1 cellular context compared by ENCODE assay signal in the genomic region with DNA sequence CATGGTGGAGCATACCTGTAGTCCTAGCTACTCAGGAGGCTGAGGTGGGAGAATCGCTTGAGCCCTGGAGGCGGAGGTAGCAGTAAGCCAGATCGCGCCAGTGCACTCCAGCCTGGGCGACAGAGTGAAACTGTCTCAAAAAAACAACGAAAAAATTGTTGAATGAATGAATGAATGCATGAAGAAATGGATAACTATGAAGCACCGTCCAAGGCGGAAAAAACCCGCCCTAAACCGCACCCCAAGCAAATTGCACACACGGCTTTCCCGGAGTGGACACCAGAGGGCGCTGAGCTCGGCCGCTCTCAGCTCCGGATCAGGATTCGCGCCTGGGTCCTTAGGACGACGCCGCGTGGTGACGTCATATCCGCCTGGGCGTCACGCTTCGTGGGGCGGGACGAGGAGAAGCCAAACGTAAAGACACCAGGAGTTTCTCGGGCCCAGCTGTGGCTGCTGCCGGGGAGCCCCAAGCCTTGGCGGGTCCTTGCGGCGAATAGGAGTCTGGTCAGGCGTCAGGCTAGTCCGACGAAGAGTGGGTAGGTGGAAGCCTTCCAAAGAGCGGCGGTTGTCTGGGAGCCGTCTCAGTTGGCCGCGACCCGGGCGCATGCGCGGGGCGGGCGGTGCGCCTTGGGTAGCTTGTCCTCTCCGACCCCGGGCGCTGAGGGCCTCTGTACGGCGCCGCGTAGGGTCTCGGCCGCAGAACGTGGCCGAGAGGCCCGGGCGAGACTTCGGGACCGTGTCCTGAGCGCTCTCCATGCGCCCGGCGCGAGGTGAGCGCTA.
A peak's percentile ranks its signal among the peaks of the same experiment; 100 is the strongest.
TF ChIP-seq lines count a peak whose summit lies in the region.

HTD2 (plus strand) TSS at position 639 of the 780 bp plus-strand sequence. CDS start 11,094 bp downstream, outside the sequence.
RPP14 (plus strand) TSS at position 364 of the 780 bp plus-strand sequence. CDS start 4,085 bp downstream, outside the sequence.

TF ChIP-seq in HepG2, 621 proteins besides CTCF, POLR2A, EP300 and RAD21 (continued from another document and continues in another):
- TF ChIP-seq, protein P1, sequence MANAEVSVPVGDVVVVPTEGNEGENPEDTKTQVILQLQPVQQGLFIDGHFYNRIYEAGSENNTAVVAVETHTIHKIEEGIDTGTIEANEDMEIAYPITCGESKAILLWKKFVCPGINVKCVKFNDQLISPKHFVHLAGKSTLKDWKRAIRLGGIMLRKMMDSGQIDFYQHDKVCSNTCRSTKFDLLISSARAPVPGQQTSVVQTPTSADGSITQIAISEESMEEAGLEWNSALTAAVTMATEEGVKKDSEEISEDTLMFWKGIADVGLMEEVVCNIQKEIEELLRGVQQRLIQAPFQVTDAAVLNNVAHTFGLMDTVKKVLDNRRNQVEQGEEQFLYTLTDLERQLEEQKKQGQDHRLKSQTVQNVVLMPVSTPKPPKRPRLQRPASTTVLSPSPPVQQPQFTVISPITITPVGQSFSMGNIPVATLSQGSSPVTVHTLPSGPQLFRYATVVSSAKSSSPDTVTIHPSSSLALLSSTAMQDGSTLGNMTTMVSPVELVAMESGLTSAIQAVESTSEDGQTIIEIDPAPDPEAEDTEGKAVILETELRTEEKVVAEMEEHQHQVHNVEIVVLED (CRISPR knock-in tag; IDR thresholded peaks at IDR 0.05; ENCODE audit: borderline replicate concordance), result peak; percentile 100
- no peak for TF ChIP-seq SOX13 (IDR thresholded peaks at IDR 0.05)
- peak in 1 of 2 experiments; percentile 61; a peak in 2 of 4 replicates for TF ChIP-seq SOX13 (CRISPR knock-in tag; conservative IDR thresholded peaks at IDR 0.05 in 1 of 2, IDR thresholded peaks at IDR 0.05 in 1 of 2)
- TF ChIP-seq ETV6 (CRISPR knock-in tag; conservative IDR thresholded peaks at IDR 0.05), result peak; percentile 85; the same call in 1 of the 2 replicates
- TF ChIP-seq, protein P2, sequence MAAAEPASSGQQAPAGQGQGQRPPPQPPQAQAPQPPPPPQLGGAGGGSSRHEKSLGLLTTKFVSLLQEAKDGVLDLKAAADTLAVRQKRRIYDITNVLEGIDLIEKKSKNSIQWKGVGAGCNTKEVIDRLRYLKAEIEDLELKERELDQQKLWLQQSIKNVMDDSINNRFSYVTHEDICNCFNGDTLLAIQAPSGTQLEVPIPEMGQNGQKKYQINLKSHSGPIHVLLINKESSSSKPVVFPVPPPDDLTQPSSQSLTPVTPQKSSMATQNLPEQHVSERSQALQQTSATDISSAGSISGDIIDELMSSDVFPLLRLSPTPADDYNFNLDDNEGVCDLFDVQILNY (CRISPR knock-in tag; conservative IDR thresholded peaks at IDR 0.05), result peak; percentile 92
- peak; percentile 93 for TF ChIP-seq ZNF414 (CRISPR knock-in tag; IDR thresholded peaks at IDR 0.05)
- TF ChIP-seq, protein P3, sequence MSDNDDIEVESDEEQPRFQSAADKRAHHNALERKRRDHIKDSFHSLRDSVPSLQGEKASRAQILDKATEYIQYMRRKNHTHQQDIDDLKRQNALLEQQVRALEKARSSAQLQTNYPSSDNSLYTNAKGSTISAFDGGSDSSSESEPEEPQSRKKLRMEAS (IDR thresholded peaks at IDR 0.05), result peak; percentile 70
- TF ChIP-seq UBTF (CRISPR knock-in tag; IDR thresholded peaks at IDR 0.05), result peak; percentile 89; the same call in 1 of the 2 replicates
- TF ChIP-seq SIN3A (IDR thresholded peaks at IDR 0.05; ENCODE audit: borderline replicate concordance, low read depth, low read length), result peak; percentile 53; the same call in 1 of the 2 replicates
- TF ChIP-seq ATF7 (IDR thresholded peaks at IDR 0.05), result peak; percentile 100
- peak; percentile 98 for TF ChIP-seq ATF7 (CRISPR knock-in tag; IDR thresholded peaks at IDR 0.05)
- peak; percentile 88 for TF ChIP-seq NFKBIZ (CRISPR knock-in tag; IDR thresholded peaks at IDR 0.05)
- TF ChIP-seq ZNF329 (CRISPR knock-in tag; IDR thresholded peaks at IDR 0.05; ENCODE audit: low read depth), result peak; percentile 71; the same call in 1 of the 2 replicates
- TF ChIP-seq ZNF33B (CRISPR knock-in tag; IDR thresholded peaks at IDR 0.05), result 0 out of 2 replicates have a peak, but pooled peaks have one; percentile 23
- TF ChIP-seq, protein P4, sequence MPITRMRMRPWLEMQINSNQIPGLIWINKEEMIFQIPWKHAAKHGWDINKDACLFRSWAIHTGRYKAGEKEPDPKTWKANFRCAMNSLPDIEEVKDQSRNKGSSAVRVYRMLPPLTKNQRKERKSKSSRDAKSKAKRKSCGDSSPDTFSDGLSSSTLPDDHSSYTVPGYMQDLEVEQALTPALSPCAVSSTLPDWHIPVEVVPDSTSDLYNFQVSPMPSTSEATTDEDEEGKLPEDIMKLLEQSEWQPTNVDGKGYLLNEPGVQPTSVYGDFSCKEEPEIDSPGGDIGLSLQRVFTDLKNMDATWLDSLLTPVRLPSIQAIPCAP (CRISPR knock-in tag; IDR thresholded peaks at IDR 0.05; ENCODE audit: low read depth), result no peak
- TF ChIP-seq DBP (CRISPR knock-in tag; IDR thresholded peaks at IDR 0.05; ENCODE audit: not compliant biosample characterization), result no peak
- peak; percentile 61 for TF ChIP-seq SOX5 (CRISPR knock-in tag; IDR thresholded peaks at IDR 0.05; ENCODE audit: borderline replicate concordance)
- TF ChIP-seq TEAD3 (CRISPR knock-in tag; optimal IDR thresholded peaks at IDR 0.05; ENCODE audit: borderline replicate concordance), result peak; percentile 84
- TF ChIP-seq ZNF770 (CRISPR knock-in tag; IDR thresholded peaks at IDR 0.05), result no peak
- TF ChIP-seq SP4 (CRISPR knock-in tag; IDR thresholded peaks at IDR 0.05), result peak; percentile 75; the same call in 1 of the 2 replicates
- peak; percentile 78 for TF ChIP-seq CCDC6 (CRISPR knock-in tag; IDR thresholded peaks at IDR 0.05)
- TF ChIP-seq TRIM24 (CRISPR knock-in tag; IDR thresholded peaks at IDR 0.05), result no peak
- TF ChIP-seq MAZ (IDR thresholded peaks at IDR 0.05; ENCODE audit: borderline replicate concordance, low read depth, low read length), result 0 out of 2 replicates have a peak, but pooled peaks have one; percentile 23
- no peak for TF ChIP-seq MAZ (CRISPR knock-in tag; IDR thresholded peaks at IDR 0.05; ENCODE audit: low read depth)
- TF ChIP-seq, protein P5, sequence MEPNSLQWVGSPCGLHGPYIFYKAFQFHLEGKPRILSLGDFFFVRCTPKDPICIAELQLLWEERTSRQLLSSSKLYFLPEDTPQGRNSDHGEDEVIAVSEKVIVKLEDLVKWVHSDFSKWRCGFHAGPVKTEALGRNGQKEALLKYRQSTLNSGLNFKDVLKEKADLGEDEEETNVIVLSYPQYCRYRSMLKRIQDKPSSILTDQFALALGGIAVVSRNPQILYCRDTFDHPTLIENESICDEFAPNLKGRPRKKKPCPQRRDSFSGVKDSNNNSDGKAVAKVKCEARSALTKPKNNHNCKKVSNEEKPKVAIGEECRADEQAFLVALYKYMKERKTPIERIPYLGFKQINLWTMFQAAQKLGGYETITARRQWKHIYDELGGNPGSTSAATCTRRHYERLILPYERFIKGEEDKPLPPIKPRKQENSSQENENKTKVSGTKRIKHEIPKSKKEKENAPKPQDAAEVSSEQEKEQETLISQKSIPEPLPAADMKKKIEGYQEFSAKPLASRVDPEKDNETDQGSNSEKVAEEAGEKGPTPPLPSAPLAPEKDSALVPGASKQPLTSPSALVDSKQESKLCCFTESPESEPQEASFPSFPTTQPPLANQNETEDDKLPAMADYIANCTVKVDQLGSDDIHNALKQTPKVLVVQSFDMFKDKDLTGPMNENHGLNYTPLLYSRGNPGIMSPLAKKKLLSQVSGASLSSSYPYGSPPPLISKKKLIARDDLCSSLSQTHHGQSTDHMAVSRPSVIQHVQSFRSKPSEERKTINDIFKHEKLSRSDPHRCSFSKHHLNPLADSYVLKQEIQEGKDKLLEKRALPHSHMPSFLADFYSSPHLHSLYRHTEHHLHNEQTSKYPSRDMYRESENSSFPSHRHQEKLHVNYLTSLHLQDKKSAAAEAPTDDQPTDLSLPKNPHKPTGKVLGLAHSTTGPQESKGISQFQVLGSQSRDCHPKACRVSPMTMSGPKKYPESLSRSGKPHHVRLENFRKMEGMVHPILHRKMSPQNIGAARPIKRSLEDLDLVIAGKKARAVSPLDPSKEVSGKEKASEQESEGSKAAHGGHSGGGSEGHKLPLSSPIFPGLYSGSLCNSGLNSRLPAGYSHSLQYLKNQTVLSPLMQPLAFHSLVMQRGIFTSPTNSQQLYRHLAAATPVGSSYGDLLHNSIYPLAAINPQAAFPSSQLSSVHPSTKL (CRISPR knock-in tag; IDR thresholded peaks at IDR 0.05), result peak; percentile 64
- 0 out of 2 replicates have a peak, but pooled peaks have one; percentile 56 for TF ChIP-seq STAT5B (CRISPR knock-in tag; IDR thresholded peaks at IDR 0.05)
- TF ChIP-seq STAT6 (CRISPR knock-in tag; IDR thresholded peaks at IDR 0.05; ENCODE audit: borderline replicate concordance), result peak; percentile 62; the same call in 1 of the 2 replicates
- peak; percentile 94 for TF ChIP-seq SRY (CRISPR knock-in tag; IDR thresholded peaks at IDR 0.05)
- TF ChIP-seq ZNF44 (CRISPR knock-in tag; IDR thresholded peaks at IDR 0.05), result 0 out of 2 replicates have a peak, but pooled peaks have one; percentile 16
- peak; percentile 7 for TF ChIP-seq ZFP36 (IDR thresholded peaks at IDR 0.05; ENCODE audit: borderline replicate concordance, low read depth, low read length, partially characterized antibody)
- TF ChIP-seq SAFB2 (CRISPR knock-in tag; IDR thresholded peaks at IDR 0.05; ENCODE audit: borderline replicate concordance, low read depth), result peak; percentile 68; the same call in 1 of the 2 replicates
